8 cellular contexts compared by ENCODE assay signal in the genomic region with DNA sequence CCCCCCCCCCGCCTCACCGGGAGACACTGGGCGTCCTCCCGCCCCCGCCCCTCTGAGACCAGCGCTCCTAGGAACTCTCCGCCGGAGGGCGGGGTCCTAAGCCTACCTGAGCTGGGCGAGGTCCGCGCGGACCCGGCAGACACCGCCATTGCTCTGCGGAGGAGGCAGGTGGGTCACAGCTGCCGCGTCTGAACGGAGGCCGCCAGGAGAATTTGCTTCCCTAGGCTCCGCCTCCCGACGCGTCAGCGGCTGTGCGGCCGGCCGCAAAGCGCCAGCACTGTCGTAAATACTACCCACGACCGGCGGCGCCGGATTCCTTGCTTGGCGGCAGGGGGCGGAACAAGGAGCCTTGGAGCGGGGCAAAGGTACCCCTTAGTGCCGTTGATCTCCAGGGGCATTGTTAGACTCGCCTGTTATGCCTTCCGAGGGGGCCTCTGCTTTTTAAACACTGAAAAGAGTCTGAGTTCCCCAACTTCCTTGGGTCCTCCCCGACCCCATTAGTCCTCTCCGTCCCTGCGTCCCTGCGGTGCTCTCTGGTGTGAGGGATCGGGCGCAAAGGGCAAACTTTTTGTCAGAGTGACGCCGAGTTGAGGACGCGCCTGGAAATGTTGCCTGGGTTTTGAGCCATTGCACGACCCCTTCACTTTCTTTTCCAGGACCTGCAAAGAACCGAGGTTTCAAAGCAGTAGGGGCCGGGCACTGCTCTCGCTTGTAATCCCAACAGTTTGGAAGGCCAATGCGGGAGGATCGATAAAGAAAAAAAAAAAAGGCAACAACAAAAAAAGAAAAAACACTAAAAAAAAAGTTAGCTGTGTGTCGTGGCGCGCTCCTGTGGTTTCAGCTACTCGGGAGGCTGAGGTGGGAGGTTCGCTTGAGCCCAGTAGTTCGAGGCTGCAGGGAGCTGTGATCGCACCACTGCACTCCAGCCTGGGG. TPM values are rescaled to one million over a fixed set of nuclear protein-coding genes. Genes with fewer than 3 reads are reported as not detected.
DNase-seq lines count a peak whose midpoint lies in the region; ATAC-seq and TF ChIP-seq lines count a peak whose summit lies in the region.

A gene (minus strand): TSS at position 214 of the 933 bp plus-strand sequence. CDS start 65 bp downstream, at position 149.

- H3K4me3 Mint-ChIP-seq in chondrocyte (ENCODE audit: unreplicated experiment), result peak within 1 kb of the TSS; percentile 92

- peak within 1 kb of the TSS; percentile 95 for H3K27ac Mint-ChIP-seq in chondrocyte (ENCODE audit: unreplicated experiment)

- H3K36me3 Mint-ChIP-seq in chondrocyte (ENCODE audit: low read depth), result peaks cover 1% of the 10 kb centered on the region

- DNase-seq in Ammon's horn (ENCODE audit: low spot score) (peak; percentile 95), GM19238 (ENCODE audit: insufficient read length, low spot score) (peak; percentile 89), NCI-H524 (lab: John Stamatoyannopoulos, UW) (peak; percentile 93 to 94), chondrocyte (ENCODE audit: low spot score) (peak; percentile 97), kidney tubule cell (ENCODE audit: low spot score) (peak; percentile 95)
- DNase-seq in activated CD4-positive, alpha-beta T cell treated with anti-CD3 and anti-CD28 coated beads for 24 hours (ENCODE audit: low read depth in 2 of 2), result peak; percentile 90 to 94
- DNase-seq in stimulated activated CD4-positive, alpha-beta T cell treated with anti-CD3 and anti-CD28 coated beads, Interleukin-1b, Interleukin-23, amount 100 ng/mL, for 1 hour (ENCODE audit: low read depth in 2 of 2), result peak; percentile 84 to 85

- peak; percentile 68 for TF ChIP-seq CTCF in chondrocyte (IDR thresholded peaks at IDR 0.05)

- H3K27me3 Mint-ChIP-seq in chondrocyte (ENCODE audit: low read depth), result no peaks in the 10 kb centered on the region

- peaks cover 26% of the 10 kb centered on the region for H3K4me1 Mint-ChIP-seq in chondrocyte (ENCODE audit: low read depth)

- no peaks in the 10 kb centered on the region for H3K9me3 Mint-ChIP-seq in chondrocyte (ENCODE audit: low read depth)

- ATAC-seq in HG03439 (IDR thresholded peaks at IDR 0.05; ENCODE audit: unreplicated experiment), result peak; percentile 87

RNA-seq across cellular contexts. Expression of the gene that starts here (rescaled TPM):
- 55.7 to 78.6 TPM (median 58.6 TPM) in 3 replicates for total RNA-seq in chondrocyte

Comparison
In these comparisons a context has a peak if more than half of its experiments do, and no peak if none do; other contexts are left out.
1. Peak in every context shown above with its lines: DNase-seq and ATAC-seq.